In genomic region chr10:27153855-27154198, GRCh38 we compare ENCODE assay signal across 8 cellular contexts. TPM values are rescaled to one million over a fixed set of nuclear protein-coding genes. Genes with fewer than 3 reads are reported as not detected.
A peak's percentile ranks its signal among the peaks of the same experiment; 100 is the strongest.
DNase-seq lines count a peak whose midpoint lies in the region; ATAC-seq and TF ChIP-seq lines count a peak whose summit lies in the region.

No MANE protein-coding gene starts in this region.

- TF ChIP-seq POLR2A in heart left ventricle (IDR thresholded peaks at IDR 0.05) (no peak), prostate gland (IDR thresholded peaks at IDR 0.05) (no peak)

- H3K9me3 ChIP-seq in BE2C (no peaks in the 10 kb centered on the region), heart left ventricle (no peaks in the 10 kb centered on the region), prostate gland (no peaks in the 10 kb centered on the region)

- intact Hi-C loops in activated CD8-positive, alpha-beta T cell treated with anti-CD3 and anti-CD28 coated beads for 36 hours (cut with micrococcal nuclease), result loop anchor here (2.0 kb wide), 1 partner anchor 53 kb away; the partner anchor contains the start of gene ANKRD26
- intact Hi-C loops in heart left ventricle (cut with DNase I) (loop anchor here in 7 of 10 donors (1.0 to 10.0 kb wide), 7 partner anchors 52 to 289 kb away; partner anchors contain the start of genes ANKRD26 (in 3 of the 7), ABI1 (in 1 of the 7) and ACBD5 (in 1 of the 7)), prostate gland (cut with DNase I) (loop anchor here (2.0 to 10.0 kb wide), 2 partner anchors 49 to 87 kb away; partner anchors contain the start of genes ACBD5 and ANKRD26)

- peaks cover 38% of the 10 kb centered on the region for H3K4me1 Mint-ChIP-seq in activated CD8-positive, alpha-beta T cell treated with anti-CD3 and anti-CD28 coated beads for 36 hours (ENCODE audit: low read depth)

- DNase-seq in BE2C, result no peak
- DNase-seq in activated CD8-positive, alpha-beta T cell treated with anti-CD3 and anti-CD28 coated beads for 36 hours, result peak; percentile 39
- DNase-seq in heart left ventricle, result peak in 1 of 5 donors; percentile 18
- DNase-seq in prostate gland (ENCODE audit: low spot score), result peak; percentile 16
- DNase-seq in NCI-H2107 (lab: John Stamatoyannopoulos, UW), result no peak

- WGBS in heart left ventricle, 4 donors, result 0 to 1% (median 0%) methylated on average over 19 of the region's 19 CpGs
- WGBS in prostate gland, result under 1% methylated on average over 19 of the region's 19 CpGs

- peak; percentile 3 for ATAC-seq in GM18907 (IDR thresholded peaks at IDR 0.05; ENCODE audit: unreplicated experiment)
- ATAC-seq in HG03378 (IDR thresholded peaks at IDR 0.05; ENCODE audit: unreplicated experiment), result peak; percentile 9
- peak; percentile 7 for ATAC-seq in activated CD8-positive, alpha-beta T cell treated with anti-CD3 and anti-CD28 coated beads for 36 hours
- ATAC-seq in heart left ventricle, result peak in 3 of 4 donors; percentile 8 to 14 (median 10)
- ATAC-seq in GM18520 (IDR thresholded peaks at IDR 0.05; ENCODE audit: unreplicated experiment), result no peak

- H3K9me3 Mint-ChIP-seq in activated CD8-positive, alpha-beta T cell treated with anti-CD3 and anti-CD28 coated beads for 36 hours, result no peaks in the 10 kb centered on the region

- H3K36me3 ChIP-seq in BE2C, result peaks cover 11% of the 10 kb centered on the region
- H3K36me3 ChIP-seq in heart left ventricle, result peaks cover 0 to 14% (median 8%) of the 10 kb centered on the region in 9 donors
- no peaks in the 10 kb centered on the region for H3K36me3 ChIP-seq in prostate gland

- POLR2A ChIA-PET in activated CD8-positive, alpha-beta T cell treated with anti-CD3 and anti-CD28 coated beads for 36 hours (lab: Charles Lee), result interaction anchor here (0.6 to 5.9 kb wide), 17 partner anchors 8 to 266 kb away, joined by 3 to 59 read pairs (median 5); partner anchors contain the start of genes ACBD5 and ANKRD26

- no peaks in the 10 kb centered on the region for H3K27me3 Mint-ChIP-seq in activated CD8-positive, alpha-beta T cell treated with anti-CD3 and anti-CD28 coated beads for 36 hours

- H3K36me3 Mint-ChIP-seq in activated CD8-positive, alpha-beta T cell treated with anti-CD3 and anti-CD28 coated beads for 36 hours (ENCODE audit: low read depth), result peaks cover 65% of the 10 kb centered on the region

- peak overlapping the region; percentile 91 for H3K4me3 Mint-ChIP-seq in activated CD8-positive, alpha-beta T cell treated with anti-CD3 and anti-CD28 coated beads for 36 hours

- H3K27ac Mint-ChIP-seq in activated CD8-positive, alpha-beta T cell treated with anti-CD3 and anti-CD28 coated beads for 36 hours, result peak overlapping the region; percentile 100

- H3K27ac ChIP-seq in heart left ventricle, result peak overlapping the region; percentile 95 to 100 (median 99)
- peak overlapping the region; percentile 98 for H3K27ac ChIP-seq in prostate gland

- TF ChIP-seq CTCF in BE2C (IDR thresholded peaks at IDR 0.05; ENCODE audit: low read depth, low read length) (no peak), heart left ventricle (IDR thresholded peaks at IDR 0.05) (no peak), prostate gland (IDR thresholded peaks at IDR 0.05) (no peak)
- no peak for TF ChIP-seq CTCF in activated CD8-positive, alpha-beta T cell treated with anti-CD3 and anti-CD28 coated beads for 36 hours (IDR thresholded peaks at IDR 0.05)

- CTCF ChIA-PET in activated CD8-positive, alpha-beta T cell treated with anti-CD3 and anti-CD28 coated beads for 36 hours (lab: Charles Lee), result interaction anchor here (0.7 to 1.5 kb wide), 5 partner anchors 18 to 292 kb away, joined by 3 to 6 read pairs (median 3); partner anchors contain the start of gene ANKRD26

- no peaks in the 10 kb centered on the region for H3K27me3 ChIP-seq in BE2C
- H3K27me3 ChIP-seq in heart left ventricle, result no peaks in the 10 kb centered on the region
- H3K27me3 ChIP-seq in prostate gland (replicated peaks; ENCODE audit: insufficient read depth), result no peaks in the 10 kb centered on the region

- H3K4me3 ChIP-seq in BE2C (ENCODE audit: low read depth, low read length) (peak overlapping the region; percentile 91), heart left ventricle (peak overlapping the region; percentile 69 to 95 (median 83)), prostate gland (peak overlapping the region; percentile 70)

- H3K4me1 ChIP-seq in BE2C, result no peaks in the 10 kb centered on the region; the same call in 1 of the 2 replicates
- H3K4me1 ChIP-seq in heart left ventricle, result peaks cover 0 to 49% (median 25%) of the 10 kb centered on the region in 12 donors
- no peaks in the 10 kb centered on the region for H3K4me1 ChIP-seq in prostate gland (replicated peaks)

RNA-seq across cellular contexts. Expression of gene YME1L1, which starts 0.4 kb away (rescaled TPM):
- 79.8 TPM for polyA plus RNA-seq in BE2C (2012; ENCODE audit: insufficient read depth, insufficient read length, low read depth)
- total RNA-seq in activated CD8-positive, alpha-beta T cell treated with anti-CD3 and anti-CD28 coated beads for 36 hours, result 100 to 1,000 TPM; 112 to 117 TPM
- 100 to 1,000 TPM in 6 of 9 donors, 10 to 100 TPM in 3; 62.1 to 110 (median 102) TPM for total RNA-seq in heart left ventricle
- 10 to 100 TPM; 22.4 to 85.3 TPM for polyA plus RNA-seq in heart left ventricle
- total RNA-seq in prostate gland, result 10 to 100 TPM; 71.8 to 89.9 TPM

RNA-seq across cellular contexts. Expression of gene MASTL, which starts 1.3 kb away (rescaled TPM):
- 5.5 TPM for polyA plus RNA-seq in BE2C (2012; ENCODE audit: insufficient read depth, insufficient read length, low read depth)
- total RNA-seq in activated CD8-positive, alpha-beta T cell treated with anti-CD3 and anti-CD28 coated beads for 36 hours, result 10 to 100 TPM; 40.5 to 43.6 TPM
- total RNA-seq in heart left ventricle (1 to 10 TPM; 1.4 to 6.1 (median 2.3) TPM), prostate gland (10 to 100 TPM in 1 of 2 donors, 1 to 10 TPM in 1; 8.5 to 14.3 TPM)
- polyA plus RNA-seq in heart left ventricle, result 1 to 10 TPM; 1.1 to 2.4 TPM

RNA-seq across cellular contexts. Expression of gene ANKRD26, which starts 53.5 kb away (rescaled TPM):
- polyA plus RNA-seq in BE2C (2012; ENCODE audit: insufficient read depth, insufficient read length, low read depth), result 1.7 TPM
- 10 to 100 TPM in 1 of 2 experiments, 1 to 10 TPM in 1; 8.3 to 10.4 TPM for total RNA-seq in activated CD8-positive, alpha-beta T cell treated with anti-CD3 and anti-CD28 coated beads for 36 hours
- 10 to 100 TPM in 2 of 9 donors, 1 to 10 TPM in 7; 7.0 to 10.9 (median 9.4) TPM for total RNA-seq in heart left ventricle
- 1 to 10 TPM; 5.0 to 7.8 TPM for polyA plus RNA-seq in heart left ventricle
- 10 to 100 TPM in 1 of 2 donors, 1 to 10 TPM in 1; 5.7 to 10.5 TPM for total RNA-seq in prostate gland

Comparison
In these comparisons a context has a peak if more than half of its experiments do, and no peak if none do; other contexts are left out.
1. DNase-seq: peak in activated CD8-positive, alpha-beta T cell treated with anti-CD3 and anti-CD28 coated beads for 36 hours (single experiment) and prostate gland (single experiment); none in BE2C (single experiment) and NCI-H2107 (single experiment).
2. Peak in every context shown above with its lines, with median percentiles within 50 percentile points of each other: H3K4me3 ChIP-seq.